In the genomic region with DNA sequence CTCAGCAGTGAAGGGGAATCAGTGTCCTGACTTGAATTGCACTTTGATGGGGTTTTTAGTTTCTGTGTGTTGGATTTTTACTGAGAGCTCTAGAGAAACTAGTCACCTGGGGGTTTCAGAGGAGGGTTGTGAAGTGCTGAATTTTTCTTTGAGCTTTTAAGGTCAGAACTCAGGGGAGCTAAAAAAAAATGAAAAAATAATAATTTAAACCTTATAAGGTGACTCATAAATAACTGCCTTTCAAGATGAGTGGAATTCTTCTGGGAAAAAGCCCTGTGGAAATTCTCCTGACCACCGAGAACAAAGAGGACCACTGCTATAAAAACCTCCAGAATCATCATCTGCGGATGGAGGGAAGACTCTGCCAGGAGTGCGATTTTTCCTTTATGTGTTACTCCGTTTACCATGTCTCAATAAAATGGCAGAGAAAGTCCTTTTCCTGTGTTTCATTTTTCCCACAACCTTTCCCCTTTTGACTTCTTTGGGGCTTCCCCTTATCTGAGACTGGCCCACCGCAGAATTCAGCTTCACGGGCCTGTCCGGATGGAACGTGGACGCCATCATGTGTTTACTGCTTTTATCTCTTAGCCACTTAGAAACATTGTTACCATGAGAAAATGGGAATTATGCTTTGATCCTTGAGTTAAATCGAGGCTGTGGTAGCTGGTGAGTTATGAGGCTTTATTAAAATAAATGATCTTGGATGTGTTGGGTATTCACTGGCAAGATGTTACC, we compare ENCODE assay signal across 21 cellular contexts. TPM values are rescaled to one million over a fixed set of nuclear protein-coding genes. Genes with fewer than 3 reads are reported as not detected.
DNase-seq lines count a peak whose midpoint lies in the region; TF ChIP-seq lines count a peak whose summit lies in the region.
"Had no signal": no experiment of that assay in that cellular context is flagged by ENCODE, and none has a peak within 500 bp of the region (broad histone marks: within the 10 kb centered on the region; RNA-seq: fewer than 3 reads in every experiment).

No MANE protein-coding gene starts in this region.

- TF ChIP-seq CTCF in GM12865 (IDR thresholded peaks at IDR 0.05; ENCODE audit: insufficient read depth, low read depth, low read length, missing control alignments): no peak

- H3K4me3 ChIP-seq in GM12865 (ENCODE audit: low read depth, low read length): no peak overlapping the region
- H3K4me3 ChIP-seq: hepatocyte, thoracic aorta had no signal

- peak; percentile 25 for DNase-seq in EH (ENCODE audit: low read depth)
- DNase-seq in GM12865 (ENCODE audit: low read depth): peak; percentile 27
- DNase-seq in amniotic epithelial cell (ENCODE audit: low read depth): peak; percentile 73
- DNase-seq in hepatic stellate cell (ENCODE audit: low spot score): peak; percentile 45
- DNase-seq in cerebellum (ENCODE audit: low spot score): no peak
- no peak for DNase-seq in stimulated activated CD4-positive, alpha-beta T cell treated with anti-CD3 and anti-CD28 coated beads, Interleukin-4, amount 100 ng/mL, for 24 hours
- no peak for DNase-seq in NCI-H510A (lab: John Stamatoyannopoulos, UW)
- DNase-seq: activated CD4-positive, CD25-positive, alpha-beta regulatory T cell; activated T-cell treated with anti-CD3 and anti-CD28 coated beads, Interleukin-2, amount 50 U/mL, for 72 hours; CD4-positive, alpha-beta T cell; DMS 273 treated with DMSO at 0.1 percent for 48 hours; foreskin fibroblast; GF-D8; immature natural killer cell; KG1; naive thymus-derived CD8-positive, alpha-beta T cell; NCI-H146; NCI-H2171 treated with DMSO at 0.1 percent for 48 hours; NCI-H526 had no signal

RNA-seq across cellular contexts. Expression of a gene that starts 39.7 kb away (rescaled TPM):
- 28.4 TPM for total RNA-seq in cerebellum

Comparison
In these comparisons a context has a peak if more than half of its experiments do, and no peak if none do; other contexts are left out.
1. DNase-seq: peak in EH (single experiment), GM12865 (single experiment), amniotic epithelial cell (single experiment) and hepatic stellate cell (single experiment); none in cerebellum (single experiment), stimulated activated CD4-positive, alpha-beta T cell treated with anti-CD3 and anti-CD28 coated beads, Interleukin-4, amount 100 ng/mL, for 24 hours (single experiment) and NCI-H510A (single experiment).